8 cellular contexts compared by ENCODE assay signal in the genomic region with DNA sequence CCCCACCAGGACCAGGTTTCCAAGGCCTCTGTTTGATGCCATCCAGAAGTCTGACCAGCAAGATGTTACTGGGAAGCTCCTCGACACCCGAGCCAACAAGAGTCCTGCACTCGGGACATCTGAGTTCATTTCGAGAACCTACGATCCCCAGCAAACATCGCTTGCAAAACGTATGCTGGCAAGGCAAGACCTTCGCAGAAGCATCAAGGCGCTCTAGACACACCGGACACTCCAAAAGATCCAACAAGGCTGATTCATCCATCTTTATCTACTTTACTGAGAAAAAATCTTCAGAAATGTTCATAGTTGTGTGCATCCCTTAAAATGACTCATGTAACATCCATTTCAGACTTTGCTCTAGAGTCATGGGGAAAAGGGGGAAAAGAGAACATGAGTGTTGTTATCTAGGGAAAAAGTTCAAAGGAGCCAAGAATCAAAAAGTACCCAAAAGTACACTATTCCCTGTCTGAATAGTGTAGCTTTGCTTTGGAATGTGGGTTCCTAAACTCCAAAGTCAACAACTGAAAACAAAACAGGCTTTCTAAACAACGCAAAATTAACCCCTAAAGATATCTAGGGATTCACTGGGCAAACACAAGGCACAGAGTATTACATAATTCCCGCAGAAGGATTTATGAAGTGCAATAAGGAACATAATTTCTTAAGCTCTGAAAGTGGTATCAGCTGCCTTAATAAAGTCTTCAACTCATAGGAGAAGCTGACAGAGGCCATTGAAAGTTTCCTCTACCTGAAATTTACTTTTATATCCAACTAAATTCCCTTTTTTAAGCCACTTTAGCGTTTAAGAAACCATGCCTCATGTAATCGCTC. TPM values are rescaled to one million over a fixed set of nuclear protein-coding genes. Genes with fewer than 3 reads are reported as not detected.
DNase-seq lines count a peak whose midpoint lies in the region; ATAC-seq and TF ChIP-seq lines count a peak whose summit lies in the region.

No MANE protein-coding gene starts in this region.

- no peaks in the 10 kb centered on the region for H3K36me3 ChIP-seq in right lobe of liver

- peak overlapping the region; percentile 80 for H3K27ac Mint-ChIP-seq in type B pancreatic cell

- H3K9me3 ChIP-seq in right lobe of liver, result no peaks in the 10 kb centered on the region

- in situ Hi-C loops in astrocyte of the cerebellum (cut with HindIII; ENCODE audit: low sequenced_read_pairs), result no loop called here

- TF ChIP-seq POLR2A in right lobe of liver (IDR thresholded peaks at IDR 0.05), result no peak

- peak in 2 of 4 donors; percentile 5 to 32 for ATAC-seq in right lobe of liver

- WGBS in right lobe of liver (ENCODE audit: insufficient coverage, low coverage, low lambda C conversion rate, missing lambda C conversion rate), result 28% methylated on average over 13 of the region's 14 CpGs

- H3K27me3 Mint-ChIP-seq in type B pancreatic cell, result no peaks in the 10 kb centered on the region

- peaks cover 13% of the 10 kb centered on the region for H3K9me3 Mint-ChIP-seq in type B pancreatic cell

- peaks cover 39% of the 10 kb centered on the region for H3K4me1 Mint-ChIP-seq in type B pancreatic cell (ENCODE audit: unreplicated experiment)

- peak overlapping the region; percentile 95 for H3K4me3 ChIP-seq in astrocyte of the cerebellum (ENCODE audit: low read depth, low read length)
- H3K4me3 ChIP-seq in right lobe of liver, result peak overlapping the region; percentile 80 to 97 (median 96)

- no peaks in the 10 kb centered on the region for H3K27me3 ChIP-seq in right lobe of liver

- peak; percentile 49 for DNase-seq in AG08396 (ENCODE audit: low spot score)
- peak; percentile 72 for DNase-seq in HS-27A (ENCODE audit: low read depth)
- DNase-seq in astrocyte of the cerebellum (ENCODE audit: low read depth), result no peak
- DNase-seq in right lobe of liver, result peak in 1 of 3 donors; percentile 47
- DNase-seq in type B pancreatic cell (ENCODE audit: extremely low spot score, unreplicated experiment), result no peak
- no peak for DNase-seq in cerebellar cortex (ENCODE audit: low spot score)
- no peak for DNase-seq in activated CD4-positive, alpha-beta T cell treated with anti-CD3 and anti-CD28 coated beads for 4 hours
- DNase-seq in stimulated activated CD4-positive, alpha-beta T cell treated with anti-CD3 and anti-CD28 coated beads, Interleukin-12 subunit alpha, Interleukin-12 subunit beta, amount 100 ng/mL, for 4 hours, result no peak

- intact Hi-C loops in right lobe of liver (cut with DNase I), result no loop called here

- peak overlapping the region; percentile 89 to 94 (median 92) for H3K27ac ChIP-seq in right lobe of liver

- peaks cover 0 to 15% (median 4%) of the 10 kb centered on the region in 4 donors for H3K4me1 ChIP-seq in right lobe of liver

- H3K36me3 Mint-ChIP-seq in type B pancreatic cell, result peaks cover 21% of the 10 kb centered on the region

- H3K4me3 Mint-ChIP-seq in type B pancreatic cell, result peak overlapping the region; percentile 95

- TF ChIP-seq CTCF in astrocyte of the cerebellum (IDR thresholded peaks at IDR 0.05; ENCODE audit: low read depth, low read length, missing control alignments), result no peak
- TF ChIP-seq CTCF in right lobe of liver (IDR thresholded peaks at IDR 0.05), result no peak
- no peak for TF ChIP-seq CTCF in type B pancreatic cell (conservative IDR thresholded peaks at IDR 0.05)

RNA-seq across cellular contexts. Expression of a gene that starts 1.6 kb away (rescaled TPM):
- total RNA-seq in right lobe of liver (10 to 100 TPM in 1 of 6 experiments, 1 to 10 TPM in 5; 5.5 to 11.0 (median 7.3) TPM), type B pancreatic cell (ENCODE audit: low replicate concordance) (18.8 and 21.6 TPM in 2 replicates)

Comparison
In these comparisons a context has a peak if more than half of its experiments do, and no peak if none do; other contexts are left out.
1. DNase-seq: peak in AG08396 (single experiment) and HS-27A (single experiment); none in astrocyte of the cerebellum (single experiment), type B pancreatic cell (single experiment), cerebellar cortex (single experiment), activated CD4-positive, alpha-beta T cell treated with anti-CD3 and anti-CD28 coated beads for 4 hours (0 of 2) and stimulated activated CD4-positive, alpha-beta T cell treated with anti-CD3 and anti-CD28 coated beads, Interleukin-12 subunit alpha, Interleukin-12 subunit beta, amount 100 ng/mL, for 4 hours (single experiment).